Comparison of ENCODE assay signal across 28 cellular contexts in the genomic region with DNA sequence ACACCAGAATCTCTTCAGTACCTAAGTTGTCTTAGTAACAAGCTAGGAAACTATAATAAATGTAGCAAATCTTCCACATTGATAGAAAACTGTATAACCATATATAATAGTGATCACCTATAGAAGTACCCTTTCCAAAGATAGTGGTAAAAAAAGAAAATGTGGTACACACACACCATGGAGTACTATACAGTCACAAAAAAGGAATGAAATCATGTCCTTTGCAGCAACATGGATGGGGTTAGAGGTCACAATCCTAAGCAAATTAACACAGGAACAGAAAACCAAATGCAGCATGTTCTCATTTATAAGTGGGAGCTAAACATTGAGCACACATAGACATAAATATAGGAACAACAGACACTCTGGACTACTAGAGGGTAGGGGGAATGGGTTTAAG.
"Had no signal": no experiment of that assay in that cellular context is flagged by ENCODE, and none has a peak within 500 bp of the region (broad histone marks: within the 10 kb centered on the region; RNA-seq: fewer than 3 reads in every experiment).

No MANE protein-coding gene starts in this region.

- H3K9me3 ChIP-seq: ascending aorta, esophagus muscularis mucosa, gastrocnemius medialis had no signal

- H3K27ac ChIP-seq: ascending aorta, coronary artery, dorsolateral prefrontal cortex, esophagus muscularis mucosa, foreskin keratinocyte, gastrocnemius medialis had no signal

- H3K27me3 Mint-ChIP-seq: activated CD4-positive, alpha-beta memory T cell treated with anti-CD3 and anti-CD28 coated beads for 36 hours; activated CD4-positive, alpha-beta T cell treated with anti-CD3 and anti-CD28 coated beads for 36 hours; activated CD4-positive, alpha-beta T cell treated with anti-CD3 and anti-CD28 coated beads, Interleukin-2, amount 10 ng/mL, durations not matched to agents 24 days and 14 days; activated CD8-positive, alpha-beta memory T cell treated with anti-CD3 and anti-CD28 coated beads, Interleukin-2, amount 10 ng/mL, durations not matched to agents 7 days and 5 days; activated naive CD4-positive, alpha-beta T cell treated with anti-CD3 and anti-CD28 coated beads, Interleukin-2, amount 10 ng/mL, durations not matched to agents 7 days and 5 days; activated naive CD8-positive, alpha-beta T cell treated with anti-CD3 and anti-CD28 coated beads, Interleukin-2, amount 10 ng/mL, durations not matched to agents 7 days and 5 days; central memory CD8-positive, alpha-beta T cell; dendritic cell treated with granulocyte-macrophage colony-stimulating factor and Interleukin-4, amounts not matched to agents 40 ng/mL and 50 ng/mL, for 4 days had no signal

- H3K4me1 ChIP-seq: ascending aorta, esophagus muscularis mucosa, gastrocnemius medialis had no signal

- H3K4me1 Mint-ChIP-seq: activated CD4-positive, alpha-beta T cell treated with anti-CD3 and anti-CD28 coated beads for 36 hours; activated CD4-positive, alpha-beta T cell treated with anti-CD3 and anti-CD28 coated beads, Interleukin-2, amount 10 ng/mL, durations not matched to agents 24 days and 14 days; activated CD8-positive, alpha-beta memory T cell treated with anti-CD3 and anti-CD28 coated beads, Interleukin-2, amount 10 ng/mL, durations not matched to agents 7 days and 5 days; activated naive CD4-positive, alpha-beta T cell treated with anti-CD3 and anti-CD28 coated beads, Interleukin-2, amount 10 ng/mL, durations not matched to agents 7 days and 5 days; activated naive CD8-positive, alpha-beta T cell treated with anti-CD3 and anti-CD28 coated beads, Interleukin-2, amount 10 ng/mL, durations not matched to agents 7 days and 5 days; brain; central memory CD8-positive, alpha-beta T cell had no signal

- H3K27me3 ChIP-seq: ascending aorta, dorsolateral prefrontal cortex, esophagus muscularis mucosa, foreskin keratinocyte, gastrocnemius medialis had no signal

- H3K27ac Mint-ChIP-seq: activated CD4-positive, alpha-beta memory T cell treated with anti-CD3 and anti-CD28 coated beads for 36 hours; activated CD4-positive, alpha-beta T cell treated with anti-CD3 and anti-CD28 coated beads for 36 hours; activated CD4-positive, alpha-beta T cell treated with anti-CD3 and anti-CD28 coated beads, Interleukin-2, amount 10 ng/mL, durations not matched to agents 24 days and 14 days; activated CD8-positive, alpha-beta memory T cell treated with anti-CD3 and anti-CD28 coated beads, Interleukin-2, amount 10 ng/mL, durations not matched to agents 7 days and 5 days; activated CD8-positive, alpha-beta T cell treated with anti-CD3 and anti-CD28 coated beads, Interleukin-2, amount 10 ng/mL, durations not matched to agents 7 days and 5 days; activated naive CD4-positive, alpha-beta T cell treated with anti-CD3 and anti-CD28 coated beads, Interleukin-2, amount 10 ng/mL, durations not matched to agents 7 days and 5 days; activated naive CD4-positive, alpha-beta T cell treated with anti-CD3 and anti-CD28 coated beads, Interleukin-2, amount 50 U/mL, for 72 hours; activated naive CD8-positive, alpha-beta T cell treated with anti-CD3 and anti-CD28 coated beads, Interleukin-2, amount 10 ng/mL, durations not matched to agents 7 days and 5 days; brain; dendritic cell treated with granulocyte-macrophage colony-stimulating factor and Interleukin-4, amounts not matched to agents 40 ng/mL and 50 ng/mL, for 4 days; endodermal cell had no signal

- DNase-seq: activated CD4-positive, alpha-beta memory T cell treated with anti-CD3 and anti-CD28 coated beads for 36 hours; activated CD4-positive, alpha-beta T cell treated with anti-CD3 and anti-CD28 coated beads, Interleukin-2, amount 10 ng/mL, durations not matched to agents 24 days and 14 days; activated CD4-positive, CD25-positive, alpha-beta regulatory T cell; activated CD4-positive, CD25-positive, alpha-beta regulatory T cell treated with anti-CD3 and anti-CD28 coated beads, Interleukin-2, amount 50 U/mL, for 72 hours; activated CD8-positive, alpha-beta memory T cell treated with anti-CD3 and anti-CD28 coated beads, Interleukin-2, amount 10 ng/mL, durations not matched to agents 7 days and 5 days; activated CD8-positive, alpha-beta memory T cell treated with anti-CD3 and anti-CD28 coated beads, Interleukin-2, amount 50 U/mL, for 4 hours; activated CD8-positive, alpha-beta T cell treated with anti-CD3 and anti-CD28 coated beads, Interleukin-2, amount 10 ng/mL, durations not matched to agents 7 days and 5 days; activated gamma-delta T cell; activated naive CD4-positive, alpha-beta T cell; activated naive CD4-positive, alpha-beta T cell treated with anti-CD3 and anti-CD28 coated beads, Interleukin-2, amount 10 ng/mL, durations not matched to agents 7 days and 5 days; activated naive CD8-positive, alpha-beta T cell treated with anti-CD3 and anti-CD28 coated beads, Interleukin-2, amount 10 ng/mL, durations not matched to agents 7 days and 5 days; activated T-cell treated with anti-CD3 and anti-CD28 coated beads, Interleukin-2, amount 50 U/mL, for 1 hour; activated T-cell treated with anti-CD3 and anti-CD28 coated beads, Interleukin-2, amount 50 U/mL, for 48 hours; dorsolateral prefrontal cortex; effector memory CD4-positive, alpha-beta T cell; endodermal cell; erythroblast; gastrocnemius medialis; T-helper 2 cell had no signal

- H3K36me3 ChIP-seq: ascending aorta, esophagus muscularis mucosa, gastrocnemius medialis had no signal

- ATAC-seq: activated CD4-positive, alpha-beta T cell treated with anti-CD3 and anti-CD28 coated beads for 36 hours; activated CD8-positive, alpha-beta memory T cell treated with anti-CD3 and anti-CD28 coated beads, Interleukin-2, amount 10 ng/mL, durations not matched to agents 7 days and 5 days; activated CD8-positive, alpha-beta T cell treated with anti-CD3 and anti-CD28 coated beads, Interleukin-2, amount 10 ng/mL, durations not matched to agents 7 days and 5 days; activated naive CD4-positive, alpha-beta T cell treated with anti-CD3 and anti-CD28 coated beads, Interleukin-2, amount 50 U/mL, for 72 hours; gastrocnemius medialis had no signal

- H3K36me3 Mint-ChIP-seq: activated CD4-positive, alpha-beta memory T cell treated with anti-CD3 and anti-CD28 coated beads for 36 hours; activated CD8-positive, alpha-beta memory T cell treated with anti-CD3 and anti-CD28 coated beads, Interleukin-2, amount 10 ng/mL, durations not matched to agents 7 days and 5 days; activated naive CD4-positive, alpha-beta T cell treated with anti-CD3 and anti-CD28 coated beads, Interleukin-2, amount 10 ng/mL, durations not matched to agents 7 days and 5 days; activated naive CD4-positive, alpha-beta T cell treated with anti-CD3 and anti-CD28 coated beads, Interleukin-2, amount 50 U/mL, for 72 hours; activated naive CD8-positive, alpha-beta T cell treated with anti-CD3 and anti-CD28 coated beads, Interleukin-2, amount 10 ng/mL, durations not matched to agents 7 days and 5 days; brain had no signal

- H3K9me3 Mint-ChIP-seq: activated CD4-positive, alpha-beta memory T cell treated with anti-CD3 and anti-CD28 coated beads for 36 hours; activated naive CD4-positive, alpha-beta T cell treated with anti-CD3 and anti-CD28 coated beads, Interleukin-2, amount 10 ng/mL, durations not matched to agents 7 days and 5 days; brain; dendritic cell treated with granulocyte-macrophage colony-stimulating factor and Interleukin-4, amounts not matched to agents 40 ng/mL and 50 ng/mL, for 4 days; endodermal cell had no signal

- H3K4me3 ChIP-seq: ascending aorta, coronary artery, dorsolateral prefrontal cortex, esophagus muscularis mucosa, gastrocnemius medialis had no signal

- H3K4me3 Mint-ChIP-seq: activated CD4-positive, alpha-beta memory T cell treated with anti-CD3 and anti-CD28 coated beads for 36 hours; activated CD4-positive, alpha-beta T cell treated with anti-CD3 and anti-CD28 coated beads for 36 hours; activated CD4-positive, alpha-beta T cell treated with anti-CD3 and anti-CD28 coated beads, Interleukin-2, amount 10 ng/mL, durations not matched to agents 24 days and 14 days; activated CD8-positive, alpha-beta memory T cell treated with anti-CD3 and anti-CD28 coated beads, Interleukin-2, amount 10 ng/mL, durations not matched to agents 7 days and 5 days; activated CD8-positive, alpha-beta T cell treated with anti-CD3 and anti-CD28 coated beads, Interleukin-2, amount 10 ng/mL, durations not matched to agents 7 days and 5 days; activated naive CD4-positive, alpha-beta T cell treated with anti-CD3 and anti-CD28 coated beads, Interleukin-2, amount 10 ng/mL, durations not matched to agents 7 days and 5 days; activated naive CD8-positive, alpha-beta T cell treated with anti-CD3 and anti-CD28 coated beads, Interleukin-2, amount 10 ng/mL, durations not matched to agents 7 days and 5 days; brain; central memory CD8-positive, alpha-beta T cell; dendritic cell treated with granulocyte-macrophage colony-stimulating factor and Interleukin-4, amounts not matched to agents 40 ng/mL and 50 ng/mL, for 4 days; endodermal cell had no signal
